In the genomic region with DNA sequence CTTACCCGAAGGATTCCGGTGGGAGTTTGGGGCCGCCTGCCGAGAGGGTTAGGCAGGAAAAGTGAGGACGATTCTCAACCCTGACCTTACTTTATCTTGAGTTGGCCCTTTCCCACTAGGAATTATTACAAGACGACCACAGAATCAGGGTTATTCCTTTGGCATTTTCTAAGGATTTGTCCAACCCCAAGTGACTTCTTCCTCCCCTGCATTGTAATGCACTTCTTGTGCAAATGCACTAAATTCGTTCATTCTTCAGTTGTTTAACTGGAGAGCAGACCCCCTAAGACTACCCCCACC, we compare ENCODE assay signal across 1 cellular context.
TF ChIP-seq lines count a peak whose summit lies in the region.

No MANE protein-coding gene starts in this region.

TF ChIP-seq in K562, 482 proteins besides CTCF, POLR2A, EP300 and RAD21 (continued from another document):
- TF ChIP-seq, protein P1, sequence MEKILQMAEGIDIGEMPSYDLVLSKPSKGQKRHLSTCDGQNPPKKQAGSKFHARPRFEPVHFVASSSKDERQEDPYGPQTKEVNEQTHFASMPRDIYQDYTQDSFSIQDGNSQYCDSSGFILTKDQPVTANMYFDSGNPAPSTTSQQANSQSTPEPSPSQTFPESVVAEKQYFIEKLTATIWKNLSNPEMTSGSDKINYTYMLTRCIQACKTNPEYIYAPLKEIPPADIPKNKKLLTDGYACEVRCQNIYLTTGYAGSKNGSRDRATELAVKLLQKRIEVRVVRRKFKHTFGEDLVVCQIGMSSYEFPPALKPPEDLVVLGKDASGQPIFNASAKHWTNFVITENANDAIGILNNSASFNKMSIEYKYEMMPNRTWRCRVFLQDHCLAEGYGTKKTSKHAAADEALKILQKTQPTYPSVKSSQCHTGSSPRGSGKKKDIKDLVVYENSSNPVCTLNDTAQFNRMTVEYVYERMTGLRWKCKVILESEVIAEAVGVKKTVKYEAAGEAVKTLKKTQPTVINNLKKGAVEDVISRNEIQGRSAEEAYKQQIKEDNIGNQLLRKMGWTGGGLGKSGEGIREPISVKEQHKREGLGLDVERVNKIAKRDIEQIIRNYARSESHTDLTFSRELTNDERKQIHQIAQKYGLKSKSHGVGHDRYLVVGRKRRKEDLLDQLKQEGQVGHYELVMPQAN (IDR thresholded peaks at IDR 0.05; ENCODE audit: borderline replicate concordance): no peak
- TF ChIP-seq, protein P2, sequence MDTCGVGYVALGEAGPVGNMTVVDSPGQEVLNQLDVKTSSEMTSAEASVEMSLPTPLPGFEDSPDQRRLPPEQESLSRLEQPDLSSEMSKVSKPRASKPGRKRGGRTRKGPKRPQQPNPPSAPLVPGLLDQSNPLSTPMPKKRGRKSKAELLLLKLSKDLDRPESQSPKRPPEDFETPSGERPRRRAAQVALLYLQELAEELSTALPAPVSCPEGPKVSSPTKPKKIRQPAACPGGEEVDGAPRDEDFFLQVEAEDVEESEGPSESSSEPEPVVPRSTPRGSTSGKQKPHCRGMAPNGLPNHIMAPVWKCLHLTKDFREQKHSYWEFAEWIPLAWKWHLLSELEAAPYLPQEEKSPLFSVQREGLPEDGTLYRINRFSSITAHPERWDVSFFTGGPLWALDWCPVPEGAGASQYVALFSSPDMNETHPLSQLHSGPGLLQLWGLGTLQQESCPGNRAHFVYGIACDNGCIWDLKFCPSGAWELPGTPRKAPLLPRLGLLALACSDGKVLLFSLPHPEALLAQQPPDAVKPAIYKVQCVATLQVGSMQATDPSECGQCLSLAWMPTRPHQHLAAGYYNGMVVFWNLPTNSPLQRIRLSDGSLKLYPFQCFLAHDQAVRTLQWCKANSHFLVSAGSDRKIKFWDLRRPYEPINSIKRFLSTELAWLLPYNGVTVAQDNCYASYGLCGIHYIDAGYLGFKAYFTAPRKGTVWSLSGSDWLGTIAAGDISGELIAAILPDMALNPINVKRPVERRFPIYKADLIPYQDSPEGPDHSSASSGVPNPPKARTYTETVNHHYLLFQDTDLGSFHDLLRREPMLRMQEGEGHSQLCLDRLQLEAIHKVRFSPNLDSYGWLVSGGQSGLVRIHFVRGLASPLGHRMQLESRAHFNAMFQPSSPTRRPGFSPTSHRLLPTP (IDR thresholded peaks at IDR 0.05; ENCODE audit: borderline replicate concordance, extremely low read depth, insufficient read length): no peak
- TF ChIP-seq ZNF830 (CRISPR knock-in tag; IDR thresholded peaks at IDR 0.05): no peak
- TF ChIP-seq PCBP2 (IDR thresholded peaks at IDR 0.05; ENCODE audit: low read depth, low read length, poor library complexity, severe bottlenecking): no peak
- TF ChIP-seq, protein P3, sequence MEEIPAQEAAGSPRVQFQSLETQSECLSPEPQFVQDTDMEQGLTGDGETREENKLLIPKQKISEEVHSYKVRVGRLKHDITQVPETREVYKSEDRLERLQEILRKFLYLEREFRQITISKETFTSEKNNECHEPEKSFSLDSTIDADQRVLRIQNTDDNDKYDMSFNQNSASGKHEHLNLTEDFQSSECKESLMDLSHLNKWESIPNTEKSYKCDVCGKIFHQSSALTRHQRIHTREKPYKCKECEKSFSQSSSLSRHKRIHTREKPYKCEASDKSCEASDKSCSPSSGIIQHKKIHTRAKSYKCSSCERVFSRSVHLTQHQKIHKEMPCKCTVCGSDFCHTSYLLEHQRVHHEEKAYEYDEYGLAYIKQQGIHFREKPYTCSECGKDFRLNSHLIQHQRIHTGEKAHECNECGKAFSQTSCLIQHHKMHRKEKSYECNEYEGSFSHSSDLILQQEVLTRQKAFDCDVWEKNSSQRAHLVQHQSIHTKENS (CRISPR knock-in tag; IDR thresholded peaks at IDR 0.05): no peak
- TF ChIP-seq ASH1L (IDR thresholded peaks at IDR 0.05; ENCODE audit: borderline replicate concordance, low read depth, partially characterized antibody): no peak
- no peak for TF ChIP-seq ZNF79 (CRISPR knock-in tag; IDR thresholded peaks at IDR 0.05; ENCODE audit: low read depth)
- no peak for TF ChIP-seq POLR3G (IDR thresholded peaks at IDR 0.05; ENCODE audit: extremely low read depth, insufficient read length, insufficient replicate concordance)
- TF ChIP-seq, protein P4, sequence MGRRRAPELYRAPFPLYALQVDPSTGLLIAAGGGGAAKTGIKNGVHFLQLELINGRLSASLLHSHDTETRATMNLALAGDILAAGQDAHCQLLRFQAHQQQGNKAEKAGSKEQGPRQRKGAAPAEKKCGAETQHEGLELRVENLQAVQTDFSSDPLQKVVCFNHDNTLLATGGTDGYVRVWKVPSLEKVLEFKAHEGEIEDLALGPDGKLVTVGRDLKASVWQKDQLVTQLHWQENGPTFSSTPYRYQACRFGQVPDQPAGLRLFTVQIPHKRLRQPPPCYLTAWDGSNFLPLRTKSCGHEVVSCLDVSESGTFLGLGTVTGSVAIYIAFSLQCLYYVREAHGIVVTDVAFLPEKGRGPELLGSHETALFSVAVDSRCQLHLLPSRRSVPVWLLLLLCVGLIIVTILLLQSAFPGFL (CRISPR knock-in tag; IDR thresholded peaks at IDR 0.05): no peak
- no peak for TF ChIP-seq XRCC4 (IDR thresholded peaks at IDR 0.05; ENCODE audit: extremely low read depth, insufficient read depth, insufficient read length)
- TF ChIP-seq PCBP1 (IDR thresholded peaks at IDR 0.05; ENCODE audit: low read depth, low read length, poor library complexity, severe bottlenecking): no peak
- TF ChIP-seq NELFE (IDR thresholded peaks at IDR 0.05; ENCODE audit: insufficient read depth, insufficient read length): no peak
- TF ChIP-seq SNRNP70 (optimal IDR thresholded peaks at IDR 0.05; ENCODE audit: low read depth, low read length): no peak
- no peak; the same call in 1 of the 2 replicates for TF ChIP-seq ATF7 (IDR thresholded peaks at IDR 0.05)
- TF ChIP-seq PYGO2 (tag; IDR thresholded peaks at IDR 0.05): no peak
